In the genomic region with DNA sequence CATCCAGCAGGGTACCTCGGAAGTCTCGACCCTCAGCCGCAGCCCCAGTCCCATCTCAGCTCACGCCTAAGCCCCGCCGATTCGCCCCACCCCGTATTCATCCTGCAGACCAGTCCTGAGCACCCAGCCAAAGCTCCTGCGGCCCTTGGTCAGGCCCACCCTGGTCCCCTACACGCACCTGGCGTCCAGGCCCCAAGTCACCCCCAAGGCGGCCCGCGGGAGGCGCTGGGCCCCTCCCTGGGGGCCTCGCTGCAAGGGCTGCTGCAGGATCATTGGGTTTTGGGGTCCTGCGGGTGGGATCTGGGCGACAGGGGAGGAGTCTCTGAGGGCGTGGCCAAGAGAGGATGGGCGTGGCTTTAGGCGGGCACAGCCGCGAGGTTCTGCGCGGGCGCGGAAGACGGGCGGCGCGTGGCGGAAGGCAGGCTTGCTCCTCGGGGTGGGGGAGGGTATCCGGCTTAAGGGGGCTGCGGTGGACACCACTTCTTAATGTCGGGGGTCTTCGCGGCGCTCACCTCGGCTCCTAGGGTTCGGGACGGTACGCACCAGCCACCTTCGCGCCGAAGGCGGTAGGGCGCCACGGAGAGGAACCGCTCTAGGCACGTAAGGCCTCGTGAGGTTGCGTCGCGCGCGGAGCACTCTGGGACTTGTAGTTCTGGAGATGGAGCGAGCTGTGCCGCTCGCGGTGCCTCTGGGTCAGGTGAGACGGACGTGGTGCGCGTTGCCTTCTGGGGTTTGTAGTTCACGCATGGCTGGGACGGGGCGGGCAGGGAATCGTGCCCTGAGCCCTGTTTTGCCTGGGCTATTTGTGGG, we compare ENCODE assay signal across 8 cellular contexts. TPM values are rescaled to one million over a fixed set of nuclear protein-coding genes. Genes with fewer than 3 reads are reported as not detected.
A peak's percentile ranks its signal among the peaks of the same experiment; 100 is the strongest.
DNase-seq lines count a peak whose midpoint lies in the region; ATAC-seq and TF ChIP-seq lines count a peak whose summit lies in the region.

A gene with protein sequence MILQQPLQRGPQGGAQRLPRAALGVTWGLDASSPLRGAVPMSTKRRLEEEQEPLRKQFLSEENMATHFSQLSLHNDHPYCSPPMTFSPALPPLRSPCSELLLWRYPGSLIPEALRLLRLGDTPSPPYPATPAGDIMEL (minus strand): TSS at position 274 of the 810 bp plus-strand sequence. CDS start 1 bp downstream, at position 273.
A gene (plus strand): TSS at position 367 of the 810 bp plus-strand sequence. CDS start 292 bp downstream, at position 659.

- peak; percentile 92 for DNase-seq in GM10248 (ENCODE audit: extremely low spot score)
- peak; percentile 95 for DNase-seq in NCI-H1092 treated with DMSO at 0.1 percent for 48 hours (lab: John Stamatoyannopoulos, UW)
- peak; percentile 96 for DNase-seq in activated naive CD4-positive, alpha-beta T cell treated with anti-CD3 and anti-CD28 coated beads, Interleukin-2, amount 50 U/mL, for 16 hours
- DNase-seq in germinal center (ENCODE audit: low spot score), result peak; percentile 89
- peak; percentile 90 for DNase-seq in occipital lobe (lab: John Stamatoyannopoulos, UW)
- peak; percentile 98 for DNase-seq in suprapubic skin (ENCODE audit: low spot score in 2 of 2)

- no peaks in the 10 kb centered on the region for H3K9me3 ChIP-seq in suprapubic skin

- peak within 1 kb of the TSS; percentile 60 for H3K4me3 ChIP-seq in suprapubic skin

- POLR2A ChIA-PET in GM10248 (lab: Yijun Ruan, JAX), result interaction anchor here (0.6 kb wide), 1 partner anchor 14 kb away, joined by 3 read pairs; no protein-coding TSS in a partner anchor

- H3K27me3 ChIP-seq in suprapubic skin, result peaks cover 5% of the 10 kb centered on the region

- no peak for TF ChIP-seq EP300 in suprapubic skin (IDR thresholded peaks at IDR 0.05)

- ATAC-seq in HG02610 (IDR thresholded peaks at IDR 0.05; ENCODE audit: unreplicated experiment) (peak; percentile 76), SK-N-SH treated with all-trans-retinoic acid at 6 μM for 48 hours (peak; percentile 64)

- WGBS in suprapubic skin, result 0% methylated on average over 31 of the region's 69 CpGs

- peaks cover 19% of the 10 kb centered on the region for H3K36me3 ChIP-seq in suprapubic skin

- peaks cover 68% of the 10 kb centered on the region for H3K4me1 ChIP-seq in suprapubic skin

- TF ChIP-seq POLR2A in suprapubic skin (IDR thresholded peaks at IDR 0.05), result no peak

- TF ChIP-seq CTCF in GM10248 (IDR thresholded peaks at IDR 0.05; ENCODE audit: control extremely low read depth, extremely low read depth, low read depth, missing control alignments) (no peak), suprapubic skin (IDR thresholded peaks at IDR 0.05) (no peak)

- CTCF ChIA-PET in GM10248 (lab: Yijun Ruan, JAX), result interaction anchor here (0.8 to 15.9 kb wide), 5 partner anchors 9 to 105 kb away, joined by 3 to 231 read pairs (median 10); no protein-coding TSS in a partner anchor

- H3K27ac ChIP-seq in suprapubic skin, result peak within 1 kb of the TSS; percentile 90

TF ChIP-seq in SK-N-SH treated with all-trans-retinoic acid at 6 μM for 48 hours, 23 proteins besides CTCF, POLR2A, EP300 and RAD21 (continues in another document):
- TF ChIP-seq, protein P1, sequence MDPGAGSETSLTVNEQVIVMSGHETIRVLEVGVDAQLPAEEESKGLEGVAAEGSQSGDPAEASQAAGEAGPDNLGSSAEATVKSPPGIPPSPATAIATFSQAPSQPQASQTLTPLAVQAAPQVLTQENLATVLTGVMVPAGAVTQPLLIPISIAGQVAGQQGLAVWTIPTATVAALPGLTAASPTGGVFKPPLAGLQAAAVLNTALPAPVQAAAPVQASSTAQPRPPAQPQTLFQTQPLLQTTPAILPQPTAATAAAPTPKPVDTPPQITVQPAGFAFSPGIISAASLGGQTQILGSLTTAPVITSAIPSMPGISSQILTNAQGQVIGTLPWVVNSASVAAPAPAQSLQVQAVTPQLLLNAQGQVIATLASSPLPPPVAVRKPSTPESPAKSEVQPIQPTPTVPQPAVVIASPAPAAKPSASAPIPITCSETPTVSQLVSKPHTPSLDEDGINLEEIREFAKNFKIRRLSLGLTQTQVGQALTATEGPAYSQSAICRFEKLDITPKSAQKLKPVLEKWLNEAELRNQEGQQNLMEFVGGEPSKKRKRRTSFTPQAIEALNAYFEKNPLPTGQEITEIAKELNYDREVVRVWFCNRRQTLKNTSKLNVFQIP (CRISPR knock-in tag; IDR thresholded peaks at IDR 0.05; ENCODE audit: borderline replicate concordance, low read depth), result 0 out of 2 replicates have a peak, but pooled peaks have one; percentile 28
- 0 out of 2 replicates have a peak, but pooled peaks have one; percentile 20 for TF ChIP-seq ZNF565 (CRISPR knock-in tag; conservative IDR thresholded peaks at IDR 0.05; ENCODE audit: low read depth)
- TF ChIP-seq, protein P2, sequence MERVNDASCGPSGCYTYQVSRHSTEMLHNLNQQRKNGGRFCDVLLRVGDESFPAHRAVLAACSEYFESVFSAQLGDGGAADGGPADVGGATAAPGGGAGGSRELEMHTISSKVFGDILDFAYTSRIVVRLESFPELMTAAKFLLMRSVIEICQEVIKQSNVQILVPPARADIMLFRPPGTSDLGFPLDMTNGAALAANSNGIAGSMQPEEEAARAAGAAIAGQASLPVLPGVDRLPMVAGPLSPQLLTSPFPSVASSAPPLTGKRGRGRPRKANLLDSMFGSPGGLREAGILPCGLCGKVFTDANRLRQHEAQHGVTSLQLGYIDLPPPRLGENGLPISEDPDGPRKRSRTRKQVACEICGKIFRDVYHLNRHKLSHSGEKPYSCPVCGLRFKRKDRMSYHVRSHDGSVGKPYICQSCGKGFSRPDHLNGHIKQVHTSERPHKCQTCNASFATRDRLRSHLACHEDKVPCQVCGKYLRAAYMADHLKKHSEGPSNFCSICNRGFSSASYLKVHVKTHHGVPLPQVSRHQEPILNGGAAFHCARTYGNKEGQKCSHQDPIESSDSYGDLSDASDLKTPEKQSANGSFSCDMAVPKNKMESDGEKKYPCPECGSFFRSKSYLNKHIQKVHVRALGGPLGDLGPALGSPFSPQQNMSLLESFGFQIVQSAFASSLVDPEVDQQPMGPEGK (CRISPR knock-in tag; IDR thresholded peaks at IDR 0.05; ENCODE audit: borderline replicate concordance), result peak; percentile 92
- TF ChIP-seq GLIS3 (CRISPR knock-in tag; IDR thresholded peaks at IDR 0.05), result peak; percentile 98
- peak; percentile 67; the same call in 1 of the 2 replicates for TF ChIP-seq SNAI2 (CRISPR knock-in tag; IDR thresholded peaks at IDR 0.05)
- peak; percentile 75; the same call in 1 of the 2 replicates for TF ChIP-seq CSDC2 (CRISPR knock-in tag; IDR thresholded peaks at IDR 0.05)
- TF ChIP-seq, protein P3, sequence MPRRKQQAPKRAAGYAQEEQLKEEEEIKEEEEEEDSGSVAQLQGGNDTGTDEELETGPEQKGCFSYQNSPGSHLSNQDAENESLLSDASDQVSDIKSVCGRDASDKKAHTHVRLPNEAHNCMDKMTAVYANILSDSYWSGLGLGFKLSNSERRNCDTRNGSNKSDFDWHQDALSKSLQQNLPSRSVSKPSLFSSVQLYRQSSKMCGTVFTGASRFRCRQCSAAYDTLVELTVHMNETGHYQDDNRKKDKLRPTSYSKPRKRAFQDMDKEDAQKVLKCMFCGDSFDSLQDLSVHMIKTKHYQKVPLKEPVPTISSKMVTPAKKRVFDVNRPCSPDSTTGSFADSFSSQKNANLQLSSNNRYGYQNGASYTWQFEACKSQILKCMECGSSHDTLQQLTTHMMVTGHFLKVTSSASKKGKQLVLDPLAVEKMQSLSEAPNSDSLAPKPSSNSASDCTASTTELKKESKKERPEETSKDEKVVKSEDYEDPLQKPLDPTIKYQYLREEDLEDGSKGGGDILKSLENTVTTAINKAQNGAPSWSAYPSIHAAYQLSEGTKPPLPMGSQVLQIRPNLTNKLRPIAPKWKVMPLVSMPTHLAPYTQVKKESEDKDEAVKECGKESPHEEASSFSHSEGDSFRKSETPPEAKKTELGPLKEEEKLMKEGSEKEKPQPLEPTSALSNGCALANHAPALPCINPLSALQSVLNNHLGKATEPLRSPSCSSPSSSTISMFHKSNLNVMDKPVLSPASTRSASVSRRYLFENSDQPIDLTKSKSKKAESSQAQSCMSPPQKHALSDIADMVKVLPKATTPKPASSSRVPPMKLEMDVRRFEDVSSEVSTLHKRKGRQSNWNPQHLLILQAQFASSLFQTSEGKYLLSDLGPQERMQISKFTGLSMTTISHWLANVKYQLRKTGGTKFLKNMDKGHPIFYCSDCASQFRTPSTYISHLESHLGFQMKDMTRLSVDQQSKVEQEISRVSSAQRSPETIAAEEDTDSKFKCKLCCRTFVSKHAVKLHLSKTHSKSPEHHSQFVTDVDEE (CRISPR knock-in tag; IDR thresholded peaks at IDR 0.05), result peak; percentile 19; the same call in 1 of the 2 replicates
- peak; percentile 49; the same call in 1 of the 2 replicates for TF ChIP-seq TOX (CRISPR knock-in tag; IDR thresholded peaks at IDR 0.05; ENCODE audit: borderline replicate concordance)
- TF ChIP-seq BACH2 (CRISPR knock-in tag; IDR thresholded peaks at IDR 0.05; ENCODE audit: borderline replicate concordance), result no peak
- TF ChIP-seq ZC3H10 (CRISPR knock-in tag; IDR thresholded peaks at IDR 0.05), result no peak
- peak; percentile 31; the same call in 1 of the 2 replicates for TF ChIP-seq ESRRG (CRISPR knock-in tag; IDR thresholded peaks at IDR 0.05)
- TF ChIP-seq, protein P4, sequence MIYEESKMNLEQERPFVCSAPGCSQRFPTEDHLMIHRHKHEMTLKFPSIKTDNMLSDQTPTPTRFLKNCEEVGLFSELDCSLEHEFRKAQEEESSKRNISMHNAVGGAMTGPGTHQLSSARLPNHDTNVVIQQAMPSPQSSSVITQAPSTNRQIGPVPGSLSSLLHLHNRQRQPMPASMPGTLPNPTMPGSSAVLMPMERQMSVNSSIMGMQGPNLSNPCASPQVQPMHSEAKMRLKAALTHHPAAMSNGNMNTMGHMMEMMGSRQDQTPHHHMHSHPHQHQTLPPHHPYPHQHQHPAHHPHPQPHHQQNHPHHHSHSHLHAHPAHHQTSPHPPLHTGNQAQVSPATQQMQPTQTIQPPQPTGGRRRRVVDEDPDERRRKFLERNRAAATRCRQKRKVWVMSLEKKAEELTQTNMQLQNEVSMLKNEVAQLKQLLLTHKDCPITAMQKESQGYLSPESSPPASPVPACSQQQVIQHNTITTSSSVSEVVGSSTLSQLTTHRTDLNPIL (CRISPR knock-in tag; IDR thresholded peaks at IDR 0.05; ENCODE audit: low read depth), result peak; percentile 59
- peak; percentile 8; the same call in 1 of the 2 replicates for TF ChIP-seq ZNF8 (CRISPR knock-in tag; IDR thresholded peaks at IDR 0.05)
- no peak; the same call in 1 of the 2 replicates for TF ChIP-seq TCF4 (CRISPR knock-in tag; IDR thresholded peaks at IDR 0.05; ENCODE audit: borderline replicate concordance)

RNA-seq across cellular contexts. Expression of the first gene that starts in this region (rescaled TPM):
- total RNA-seq in occipital lobe, result 15.1 TPM
- total RNA-seq in suprapubic skin, result 10 to 100 TPM; 32.6 to 65.4 (median 51.5) TPM

RNA-seq across cellular contexts. Expression of the second gene that starts in this region (rescaled TPM):
- total RNA-seq in occipital lobe (5.8 TPM), suprapubic skin (10 to 100 TPM; 15.8 to 27.0 (median 24.9) TPM)

Comparison
In these comparisons a context has a peak if more than half of its experiments do, and no peak if none do; other contexts are left out.
1. Peak in every context shown above with its lines: DNase-seq, ATAC-seq, H3K4me3 ChIP-seq and H3K27ac ChIP-seq.